8 cellular contexts compared by ENCODE assay signal in genomic region chr2:69386376-69386775, GRCh38. TPM values are rescaled to one million over a fixed set of nuclear protein-coding genes. Genes with fewer than 3 reads are reported as not detected.
DNase-seq lines count a peak whose midpoint lies in the region; ATAC-seq and TF ChIP-seq lines count a peak whose summit lies in the region.

No MANE protein-coding gene starts in this region.

- intact Hi-C loops in activated B cell treated with CpG ODN at 0.5 μM for 24 hours (cut with micrococcal nuclease), result loop anchor here (2.0 to 5.0 kb wide), 7 partner anchors 14 to 920 kb away; partner anchors contain the start of genes AAK1, APLF, FBXO48 and GMCL1
- intact Hi-C loops in testis (cut with DNase I; ENCODE audit: low total_unique reads), result no loop called here

- DNase-seq in ELF-1 (ENCODE audit: low read depth, low spot score) (peak; percentile 18), HFFc6 (no peak), activated B cell treated with CpG ODN at 0.5 μM for 24 hours (no peak), testis (no peak), hippocampal formation (lab: John Stamatoyannopoulos, UW) (no peak), 8988T (no peak)

- ATAC-seq in activated B cell treated with CpG ODN at 0.5 μM for 24 hours (ENCODE audit: low read depth) (no peak), HG02763 (IDR thresholded peaks at IDR 0.05; ENCODE audit: unreplicated experiment) (no peak)

- H3K27me3 ChIP-seq in iPS-20b (ENCODE audit: insufficient read depth, low read length) (no peaks in the 10 kb centered on the region), testis (no peaks in the 10 kb centered on the region)

- peak overlapping the region; percentile 70 for H3K9ac ChIP-seq in iPS-20b (ENCODE audit: low read depth, low read length)

- CTCF ChIA-PET in activated B cell treated with CpG ODN at 0.5 μM for 24 hours (lab: Charles Lee), result interaction anchor here (1.3 to 1.8 kb wide), 2 partner anchors 11 to 51 kb away, joined by 3 to 6 read pairs; partner anchors contain the start of gene NFU1

- 2 to 4% methylated on average over 6 of the region's 6 CpGs for WGBS in testis, 2 donors

- TF ChIP-seq POLR2A in testis (IDR thresholded peaks at IDR 0.05), result no peak

- H3K27me3 Mint-ChIP-seq in HFFc6 (ENCODE audit: insufficient read depth), result no peaks in the 10 kb centered on the region; the same call in 1 of the 2 replicates
- H3K27me3 Mint-ChIP-seq in activated B cell treated with CpG ODN at 0.5 μM for 24 hours, result no peaks in the 10 kb centered on the region

- H3K4me1 ChIP-seq in iPS-20b (ENCODE audit: insufficient read depth, low read length), result peaks cover 11% of the 10 kb centered on the region
- H3K4me1 ChIP-seq in testis, result peaks cover 11% of the 10 kb centered on the region

- H3K27ac Mint-ChIP-seq in HFFc6, result peak overlapping the region; percentile 60
- peak overlapping the region; percentile 65 for H3K27ac Mint-ChIP-seq in activated B cell treated with CpG ODN at 0.5 μM for 24 hours

- H3K4me3 Mint-ChIP-seq in HFFc6 (peak overlapping the region; percentile 91), activated B cell treated with CpG ODN at 0.5 μM for 24 hours (peak overlapping the region; percentile 88)

- no peak overlapping the region for H3K27ac ChIP-seq in iPS-20b (ENCODE audit: low read length)
- peak overlapping the region; percentile 90 to 96 for H3K27ac ChIP-seq in testis

- TF ChIP-seq CTCF in HFFc6 (IDR thresholded peaks at IDR 0.05) (no peak), activated B cell treated with CpG ODN at 0.5 μM for 24 hours (IDR thresholded peaks at IDR 0.05) (no peak), testis (IDR thresholded peaks at IDR 0.05) (no peak)

- POLR2A ChIA-PET in activated B cell treated with CpG ODN at 0.5 μM for 24 hours (lab: Charles Lee), result interaction anchor here (0.6 to 1.5 kb wide), 4 partner anchors 15 to 730 kb away, joined by 3 to 16 read pairs (median 6); partner anchors contain the start of gene NFU1

- no peaks in the 10 kb centered on the region for H3K36me3 ChIP-seq in iPS-20b (ENCODE audit: insufficient read depth, low read depth, low read length)
- no peaks in the 10 kb centered on the region for H3K36me3 ChIP-seq in testis (ENCODE audit: low read depth, missing control alignments)

- H3K4me3 ChIP-seq in iPS-20b (ENCODE audit: low read length) (peak overlapping the region; percentile 76), testis (peak overlapping the region; percentile 96 to 98)

- no peaks in the 10 kb centered on the region for H3K9me3 Mint-ChIP-seq in HFFc6
- no peaks in the 10 kb centered on the region for H3K9me3 Mint-ChIP-seq in activated B cell treated with CpG ODN at 0.5 μM for 24 hours

- H3K4me1 Mint-ChIP-seq in HFFc6 (ENCODE audit: low read depth) (peaks cover 59% of the 10 kb centered on the region), activated B cell treated with CpG ODN at 0.5 μM for 24 hours (peaks cover 39% of the 10 kb centered on the region)

- H3K36me3 Mint-ChIP-seq in HFFc6 (ENCODE audit: low read depth) (peaks cover 20% of the 10 kb centered on the region), activated B cell treated with CpG ODN at 0.5 μM for 24 hours (ENCODE audit: low read depth) (peaks cover 4% of the 10 kb centered on the region)

- no peaks in the 10 kb centered on the region for H3K9me3 ChIP-seq in iPS-20b (ENCODE audit: insufficient read depth, low read depth, low read length)
- no peaks in the 10 kb centered on the region for H3K9me3 ChIP-seq in testis

RNA-seq across cellular contexts. Expression of gene GFPT1, which starts 0.7 kb away (rescaled TPM):
- total RNA-seq in HFFc6 (2021; fragmentation: NEBNext Ultra II Directional; extraction: Animal tissue kit (Norgen Biotek cat#: 25700)), result 100 to 1,000 TPM in 1 of 6 experiments, 10 to 100 TPM in 5; 74.6 to 106 (median 88.4) TPM
- total RNA-seq in activated B cell treated with CpG ODN at 0.5 μM for 24 hours, result 11.5 and 14.9 TPM in 2 replicates
- 10 to 100 TPM; 25.6 to 33.3 TPM for total RNA-seq in testis
- 74.3 TPM for polyA plus RNA-seq in testis (ENCODE audit: insufficient read depth, low read depth, low replicate concordance)

RNA-seq across cellular contexts. Expression of gene NFU1, which starts 50.9 kb away (rescaled TPM):
- total RNA-seq in HFFc6 (2021; fragmentation: NEBNext Ultra II Directional; extraction: Animal tissue kit (Norgen Biotek cat#: 25700)), result 10 to 100 TPM; 60.8 to 76.4 (median 71.6) TPM
- total RNA-seq in activated B cell treated with CpG ODN at 0.5 μM for 24 hours (24.3 and 31.1 TPM in 2 replicates), testis (10 to 100 TPM; 31.8 to 33.1 TPM)
- 69.4 TPM for polyA plus RNA-seq in testis (ENCODE audit: insufficient read depth, low read depth, low replicate concordance)
